In genomic region chr20:34049389-34049788, GRCh38 we compare ENCODE assay signal across 18 cellular contexts.
"Had no signal": no experiment of that assay in that cellular context is flagged by ENCODE, and none has a peak within 500 bp of the region (broad histone marks: within the 10 kb centered on the region; RNA-seq: fewer than 3 reads in every experiment).

No MANE protein-coding gene starts in this region.

- DNase-seq: activated CD4-positive, alpha-beta memory T cell treated with anti-CD3 and anti-CD28 coated beads for 36 hours; activated CD4-positive, alpha-beta T cell treated with anti-CD3 and anti-CD28 coated beads for 48 hours; activated gamma-delta T cell; colonic mucosa; dorsolateral prefrontal cortex; gastrocnemius medialis; hypothalamus; left ventricle myocardium superior; mammary epithelial cell; midbrain; small intestine; stimulated activated CD4-positive, alpha-beta T cell treated with anti-CD3 and anti-CD28 coated beads, Interleukin-2, amount 100 ng/mL, for 24 hours; stimulated activated naive CD4-positive, alpha-beta T cell; T1000; upper lobe of right lung had no signal

- H3K4me3 ChIP-seq: breast epithelium, colonic mucosa, dorsolateral prefrontal cortex, esophagus muscularis mucosa, gastrocnemius medialis, upper lobe of right lung had no signal

- H3K27me3 ChIP-seq: breast epithelium, colonic mucosa, dorsolateral prefrontal cortex, esophagus muscularis mucosa, gastrocnemius medialis, upper lobe of right lung had no signal

- H3K27me3 Mint-ChIP-seq: activated CD4-positive, alpha-beta memory T cell treated with anti-CD3 and anti-CD28 coated beads for 36 hours had no signal

- H3K4me1 ChIP-seq: colonic mucosa had no signal

- H3K4me3 Mint-ChIP-seq: activated CD4-positive, alpha-beta memory T cell treated with anti-CD3 and anti-CD28 coated beads for 36 hours had no signal

- H3K9me3 ChIP-seq: breast epithelium, colonic mucosa, esophagus muscularis mucosa, gastrocnemius medialis, upper lobe of right lung had no signal

- H3K36me3 ChIP-seq: breast epithelium, colonic mucosa, esophagus muscularis mucosa, gastrocnemius medialis, upper lobe of right lung had no signal

- H3K36me3 Mint-ChIP-seq: activated CD4-positive, alpha-beta memory T cell treated with anti-CD3 and anti-CD28 coated beads for 36 hours; activated naive CD4-positive, alpha-beta T cell treated with anti-CD3 and anti-CD28 coated beads, Interleukin-2, amount 50 U/mL, for 72 hours had no signal

- ATAC-seq: gastrocnemius medialis, upper lobe of right lung had no signal

- H3K9me3 Mint-ChIP-seq: activated CD4-positive, alpha-beta memory T cell treated with anti-CD3 and anti-CD28 coated beads for 36 hours; activated naive CD4-positive, alpha-beta T cell treated with anti-CD3 and anti-CD28 coated beads, Interleukin-2, amount 50 U/mL, for 72 hours had no signal

- H3K27ac ChIP-seq: breast epithelium, colonic mucosa, dorsolateral prefrontal cortex, esophagus muscularis mucosa, gastrocnemius medialis, upper lobe of right lung had no signal
